13 cellular contexts compared by ENCODE assay signal in the genomic region with DNA sequence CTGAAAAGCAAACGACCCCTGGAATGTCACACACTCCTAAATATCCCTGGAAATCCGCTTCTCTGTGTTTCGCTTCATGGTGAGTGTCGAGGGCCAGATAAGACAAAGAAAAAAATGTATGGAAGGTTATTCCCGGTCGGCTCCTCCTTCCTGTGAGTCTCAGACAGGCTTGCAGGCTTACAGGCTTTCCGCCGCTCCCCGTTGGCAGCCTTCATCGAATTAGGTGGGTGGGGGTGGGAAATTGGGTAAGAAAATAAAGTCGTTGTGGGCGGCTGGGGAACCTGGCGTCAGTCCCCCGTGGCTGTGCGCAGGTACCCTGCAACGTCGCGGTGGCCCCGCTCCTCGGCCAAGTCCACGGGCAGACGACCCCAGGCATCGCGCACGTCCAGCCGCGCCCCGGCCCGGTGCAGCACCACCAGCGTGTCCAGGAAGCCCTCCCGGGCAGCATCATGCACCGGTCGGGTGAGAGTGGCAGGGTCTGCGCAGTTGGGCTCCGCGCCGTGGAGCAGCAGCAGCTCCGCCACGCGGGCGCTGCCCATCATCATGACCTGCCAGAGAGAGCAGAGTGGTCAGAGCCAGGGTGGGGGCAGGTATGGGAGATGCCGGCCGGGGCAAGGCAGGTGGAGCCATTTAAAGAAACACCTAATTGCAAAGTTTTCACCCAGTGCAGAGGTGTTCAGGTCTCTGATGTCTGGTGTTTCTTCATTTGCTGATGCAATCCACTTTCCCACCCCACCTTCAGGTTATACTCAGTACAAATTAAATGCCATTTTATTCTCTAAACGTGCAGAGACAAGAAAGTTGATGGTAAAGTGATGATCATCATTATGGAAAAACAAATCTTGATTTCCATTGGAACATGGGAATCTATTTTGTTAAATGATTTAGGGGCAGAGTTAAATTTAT. TPM values are rescaled to one million over a fixed set of nuclear protein-coding genes. Genes with fewer than 3 reads are reported as not detected.
DNase-seq lines count a peak whose midpoint lies in the region; ATAC-seq, FAIRE-seq and TF ChIP-seq lines count a peak whose summit lies in the region.
"Had no signal": no experiment of that assay in that cellular context is flagged by ENCODE, and none has a peak within 500 bp of the region (broad histone marks: within the 10 kb centered on the region; RNA-seq: fewer than 3 reads in every experiment).

No MANE protein-coding gene starts in this region.

- H3K27ac ChIP-seq in keratinocyte (ENCODE audit: control insufficient read depth, insufficient read depth, low read length): peak overlapping the region; percentile 32
- H3K27ac ChIP-seq in transverse colon: no peak overlapping the region
- H3K27ac ChIP-seq: SK-N-MC, thyroid gland had no signal

- peak; percentile 66 for FAIRE-seq in keratinocyte (lab: Jason Lieb, UNC)

- TF ChIP-seq CTCF in natural killer cell (IDR thresholded peaks at IDR 0.05): no peak
- no peak for TF ChIP-seq CTCF in brain (conservative IDR thresholded peaks at IDR 0.05)
- no peak for TF ChIP-seq CTCF in keratinocyte (optimal IDR thresholded peaks at IDR 0.05 in 1 of 3, IDR thresholded peaks at IDR 0.05 in 1 of 3, conservative IDR thresholded peaks at IDR 0.05 in 1 of 3; ENCODE audit: extremely low read depth in 1 of 3, insufficient read depth in 2 of 3, low read length in 3 of 3)
- TF ChIP-seq CTCF in type B pancreatic cell (conservative IDR thresholded peaks at IDR 0.05): no peak
- no peak for TF ChIP-seq CTCF in transverse colon (IDR thresholded peaks at IDR 0.05)

- H3K9me1 ChIP-seq in keratinocyte (ENCODE audit: control insufficient read depth, extremely low read depth, insufficient read depth, low read length): no peaks in the 10 kb centered on the region

- H3K4me1 ChIP-seq in keratinocyte (ENCODE audit: control insufficient read depth, extremely low read depth, insufficient read depth, low read length) (peaks cover 13% of the 10 kb centered on the region), transverse colon (peaks cover 0 to 33% (median 7%) of the 10 kb centered on the region in 4 donors)

- peak overlapping the region; percentile 37 for H3K4me3 Mint-ChIP-seq in natural killer cell treated with Interleukin-12 subunit alpha and Interleukin-12 subunit beta and Interleukin-15 and Interleukin-18, amount 100 ng/mL, for 72 hours
- no peak overlapping the region for H3K4me3 Mint-ChIP-seq in natural killer cell
- peak overlapping the region; percentile 40 to 75 (median 66) for H3K4me3 Mint-ChIP-seq in brain
- H3K4me3 Mint-ChIP-seq in type B pancreatic cell: peak overlapping the region; percentile 77
- H3K4me3 Mint-ChIP-seq: CD8-positive, alpha-beta T cell had no signal

- no peaks in the 10 kb centered on the region for H3K9me3 ChIP-seq in keratinocyte (ENCODE audit: control insufficient read depth, low read depth, low read length)
- no peaks in the 10 kb centered on the region for H3K9me3 ChIP-seq in transverse colon
- H3K9me3 ChIP-seq: thyroid gland had no signal

- in situ Hi-C loops in transverse colon (cut with MboI; ENCODE audit: low pct_ligation_motif_present in 1 of 4, low pct_unique_long_range_greater_than_20kb in 1 of 4, low sequenced_read_pairs in 3 of 4): loop anchor here (10.0 to 25.0 kb wide), 3 partner anchors 191 to 231 kb away; partner anchors contain the start of gene MTAP (in 2 of the 4)

- no peak for DNase-seq in natural killer cell treated with Interleukin-12 subunit alpha and Interleukin-12 subunit beta and Interleukin-15 and Interleukin-18, amount 100 ng/mL, for 72 hours (ENCODE audit: low spot score)
- DNase-seq in natural killer cell (no peak), keratinocyte (ENCODE audit: low read depth, low spot score) (no peak), type B pancreatic cell (ENCODE audit: extremely low spot score, unreplicated experiment) (peak; percentile 63), COLO668 (lab: John Stamatoyannopoulos, UW; ENCODE audit: unreplicated experiment) (no peak), transverse colon (no peak), NCI-H1694 treated with DMSO at 0.1 percent for 48 hours (lab: John Stamatoyannopoulos, UW) (no peak)
- DNase-seq: HCEC 1CT, NCI-H2171, thyroid gland had no signal

- H3K9ac ChIP-seq in keratinocyte (ENCODE audit: control insufficient read depth, extremely low read depth, insufficient read depth, low read length): peak overlapping the region; percentile 49

- peak overlapping the region; percentile 68 for H3K4me2 ChIP-seq in keratinocyte (ENCODE audit: control insufficient read depth, extremely low read depth, insufficient read depth, low read depth, low read length)

- H3K4me3 ChIP-seq in keratinocyte (ENCODE audit: control insufficient read depth in 2 of 3, extremely low read depth in 1 of 3, insufficient read depth in 2 of 3, low read depth in 1 of 3, low read length in 3 of 3) (peak overlapping the region; percentile 45 to 84 (median 65)), transverse colon (peak overlapping the region in 2 of 4 donors; percentile 65 to 76)
- H3K4me3 ChIP-seq: SK-N-MC, thyroid gland had no signal

- no peaks in the 10 kb centered on the region for H4K20me1 ChIP-seq in keratinocyte (ENCODE audit: control insufficient read depth, extremely low read depth, insufficient read depth, low read length)

- 11 to 57% methylated on average over 3 to 26 of the region's 44 CpGs for WGBS in transverse colon (ENCODE audit: low coverage in 1 of 2), 2 donors

- no peak for TF ChIP-seq EP300 in transverse colon (IDR thresholded peaks at IDR 0.05; ENCODE audit: low read depth)

- dilution Hi-C loops in keratinocyte (cut with MboI; ENCODE audit: extremely low pct_ligation_motif_present, low sequenced_read_pairs): no loop called here

- peaks cover 24% of the 10 kb centered on the region for H3K79me2 ChIP-seq in keratinocyte (ENCODE audit: control insufficient read depth, insufficient read depth, low read length)

- H2AFZ ChIP-seq in keratinocyte (ENCODE audit: control insufficient read depth, low read length): peak overlapping the region; percentile 20

- H3K9me3 Mint-ChIP-seq in natural killer cell treated with Interleukin-12 subunit alpha and Interleukin-12 subunit beta and Interleukin-15 and Interleukin-18, amount 100 ng/mL, for 72 hours: no peaks in the 10 kb centered on the region
- H3K9me3 Mint-ChIP-seq in natural killer cell: no peaks in the 10 kb centered on the region
- H3K9me3 Mint-ChIP-seq in brain: peaks cover 0 to 9% (median 3%) of the 10 kb centered on the region in 5 experiments
- H3K9me3 Mint-ChIP-seq in type B pancreatic cell: no peaks in the 10 kb centered on the region
- H3K9me3 Mint-ChIP-seq: CD8-positive, alpha-beta T cell had no signal

- intact Hi-C loops in natural killer cell (cut with micrococcal nuclease): loop anchor here (5.0 kb wide), 1 partner anchor 39 kb away; no protein-coding TSS in a partner anchor
- intact Hi-C loops in transverse colon (cut with DNase I; ENCODE audit: low total_unique reads): no loop called here

- peaks cover 18 to 21% of the 10 kb centered on the region in 2 donors for H3K4me1 Mint-ChIP-seq in natural killer cell treated with Interleukin-12 subunit alpha and Interleukin-12 subunit beta and Interleukin-15 and Interleukin-18, amount 100 ng/mL, for 72 hours (ENCODE audit: low read depth in 2 of 2)
- peaks cover 21 to 32% of the 10 kb centered on the region in 2 donors for H3K4me1 Mint-ChIP-seq in natural killer cell
- peaks cover 19% of the 10 kb centered on the region for H3K4me1 Mint-ChIP-seq in brain
- peaks cover 4% of the 10 kb centered on the region for H3K4me1 Mint-ChIP-seq in type B pancreatic cell (ENCODE audit: unreplicated experiment)

- H3K27me3 Mint-ChIP-seq in natural killer cell treated with Interleukin-12 subunit alpha and Interleukin-12 subunit beta and Interleukin-15 and Interleukin-18, amount 100 ng/mL, for 72 hours: peaks cover 35 to 49% of the 10 kb centered on the region in 2 donors
- H3K27me3 Mint-ChIP-seq in natural killer cell (ENCODE audit: low read depth in 2 of 2): peaks cover 49 to 54% of the 10 kb centered on the region in 2 donors
- H3K27me3 Mint-ChIP-seq in brain: peaks cover 99% of the 10 kb centered on the region
- H3K27me3 Mint-ChIP-seq in type B pancreatic cell: peaks cover 86% of the 10 kb centered on the region

- peaks cover 0 to 2% of the 10 kb centered on the region in 2 experiments for H3K36me3 ChIP-seq in keratinocyte (ENCODE audit: control insufficient read depth in 2 of 2, extremely low read depth in 1 of 2, insufficient read depth in 2 of 2, low read length in 2 of 2)
- peaks cover 0 to 7% (median 0%) of the 10 kb centered on the region in 4 donors for H3K36me3 ChIP-seq in transverse colon
- H3K36me3 ChIP-seq: thyroid gland had no signal

- no peak for ATAC-seq in natural killer cell treated with Interleukin-12 subunit alpha and Interleukin-12 subunit beta and Interleukin-15 and Interleukin-18, amount 100 ng/mL, for 72 hours
- ATAC-seq in natural killer cell: no peak
- ATAC-seq: CD8-positive, alpha-beta T cell had no signal

- H3K27me3 ChIP-seq in keratinocyte (ENCODE audit: control insufficient read depth, extremely low read depth, insufficient read depth, low read length) (no peaks in the 10 kb centered on the region), transverse colon (peaks cover 81% of the 10 kb centered on the region)

- H3K27ac Mint-ChIP-seq in natural killer cell treated with Interleukin-12 subunit alpha and Interleukin-12 subunit beta and Interleukin-15 and Interleukin-18, amount 100 ng/mL, for 72 hours: no peak overlapping the region
- H3K27ac Mint-ChIP-seq in natural killer cell: no peak overlapping the region
- no peak overlapping the region for H3K27ac Mint-ChIP-seq in brain
- peak overlapping the region; percentile 59 for H3K27ac Mint-ChIP-seq in type B pancreatic cell
- H3K27ac Mint-ChIP-seq: CD8-positive, alpha-beta T cell had no signal

- no peak for TF ChIP-seq POLR2A in transverse colon (IDR thresholded peaks at IDR 0.05)

- peaks cover 8% of the 10 kb centered on the region for H3K36me3 Mint-ChIP-seq in natural killer cell treated with Interleukin-12 subunit alpha and Interleukin-12 subunit beta and Interleukin-15 and Interleukin-18, amount 100 ng/mL, for 72 hours
- no peaks in the 10 kb centered on the region for H3K36me3 Mint-ChIP-seq in natural killer cell
- no peaks in the 10 kb centered on the region for H3K36me3 Mint-ChIP-seq in brain
- H3K36me3 Mint-ChIP-seq in type B pancreatic cell: no peaks in the 10 kb centered on the region
- H3K36me3 Mint-ChIP-seq: CD8-positive, alpha-beta T cell had no signal

RNA-seq across cellular contexts. Expression of gene CDKN2B, which starts 3.2 kb away (rescaled TPM):
- total RNA-seq in natural killer cell treated with Interleukin-12 subunit alpha and Interleukin-12 subunit beta and Interleukin-15 and Interleukin-18, amount 100 ng/mL, for 72 hours: 1 to 10 TPM; 1.6 to 5.0 TPM
- under 1 TPM in 2 of 3 donors, not detected in 1; 0.16 to 0.30 TPM for total RNA-seq in natural killer cell
- polyA plus RNA-seq in brain (ENCODE audit: insufficient read depth, low read depth, low replicate concordance): 8.9 TPM
- polyA plus RNA-seq in keratinocyte: 17.9 to 34.3 TPM (median 19.9 TPM) in 3 replicates
- 48.0 TPM for polyA plus RNA-seq in keratinocyte (2011; ENCODE audit: low read depth)
- 19.5 and 25.4 TPM in 2 replicates for polyA plus RNA-seq in keratinocyte (2011; cell fraction: cytosol; rRNA removed)
- 70.7 and 78.3 TPM in 2 replicates for polyA plus RNA-seq in keratinocyte (2011; cell fraction: nucleus; rRNA removed)
- polyA plus RNA-seq in keratinocyte (2012; ENCODE audit: low replicate concordance): 15.3 and 67.4 TPM in 2 replicates
- 5.9 to 22.6 TPM (median 17.3 TPM) in 3 replicates for polyA minus RNA-seq in keratinocyte
- polyA minus RNA-seq in keratinocyte (2011; cell fraction: cytosol; rRNA and poly(A)+ RNA removed): 22.6 TPM
- 29.0 and 38.3 TPM in 2 replicates for polyA minus RNA-seq in keratinocyte (2011; cell fraction: nucleus; rRNA and poly(A)+ RNA removed)
- total RNA-seq in type B pancreatic cell (ENCODE audit: low replicate concordance): 18.4 and 64.0 TPM in 2 replicates
- 100 to 1,000 TPM in 3 of 4 donors, 10 to 100 TPM in 1; 36.8 to 430 (median 265) TPM for total RNA-seq in transverse colon
- total RNA-seq: CD8-positive, alpha-beta T cell had no signal

RNA-seq across cellular contexts. Expression of gene CDKN2B-AS1, which starts 11.4 kb away (rescaled TPM):
- total RNA-seq in natural killer cell treated with Interleukin-12 subunit alpha and Interleukin-12 subunit beta and Interleukin-15 and Interleukin-18, amount 100 ng/mL, for 72 hours: 1 to 10 TPM; 2.0 to 2.4 TPM
- total RNA-seq in natural killer cell (1 to 10 TPM; 2.6 to 4.3 (median 3.1) TPM), type B pancreatic cell (ENCODE audit: low replicate concordance) (0.58 and 1.5 TPM in 2 replicates), transverse colon (100 to 1,000 TPM in 1 of 4 donors, 10 to 100 TPM in 2, under 1 TPM in 1; 1.00 to 152 (median 46.0) TPM)
- polyA plus RNA-seq in brain (ENCODE audit: insufficient read depth, low read depth, low replicate concordance) (6.9 TPM), keratinocyte (0.61 to 1.4 TPM (median 1.1 TPM) in 3 replicates)
- polyA plus RNA-seq in keratinocyte (2011; ENCODE audit: low read depth): 0.47 TPM
- polyA plus RNA-seq in keratinocyte (2011; cell fraction: cytosol; rRNA removed): 0.35 and 0.73 TPM in 2 replicates
- 1.9 and 2.1 TPM in 2 replicates for polyA plus RNA-seq in keratinocyte (2011; cell fraction: nucleus; rRNA removed)
- polyA plus RNA-seq in keratinocyte (2012; ENCODE audit: low replicate concordance): 0.33 and 0.52 TPM in 2 replicates
- 1.4 to 2.5 TPM in 2 of 3 replicates, not detected in the other for polyA minus RNA-seq in keratinocyte
- not detected for polyA minus RNA-seq in keratinocyte (2011; cell fraction: cytosol; rRNA and poly(A)+ RNA removed)
- 2.3 and 5.0 TPM in 2 replicates for polyA minus RNA-seq in keratinocyte (2011; cell fraction: nucleus; rRNA and poly(A)+ RNA removed)

RNA-seq across cellular contexts. Expression of gene CDKN2A, which starts 11.8 kb away (rescaled TPM):
- 10 to 100 TPM in 1 of 2 donors, 1 to 10 TPM in 1; 3.9 to 15.7 TPM for total RNA-seq in natural killer cell treated with Interleukin-12 subunit alpha and Interleukin-12 subunit beta and Interleukin-15 and Interleukin-18, amount 100 ng/mL, for 72 hours
- total RNA-seq in natural killer cell (1 to 10 TPM; 3.5 to 7.7 (median 3.8) TPM), type B pancreatic cell (ENCODE audit: low replicate concordance) (1.8 and 9.0 TPM in 2 replicates), transverse colon (1 to 10 TPM in 2 of 4 donors, not detected in 2; 2.2 to 8.6 TPM)
- polyA plus RNA-seq in brain (ENCODE audit: insufficient read depth, low read depth, low replicate concordance) (173 TPM), keratinocyte (65.1 to 125 TPM (median 65.3 TPM) in 3 replicates)
- polyA plus RNA-seq in keratinocyte (2011; ENCODE audit: low read depth): 6.5 TPM
- 80.4 and 163 TPM in 2 replicates for polyA plus RNA-seq in keratinocyte (2011; cell fraction: cytosol; rRNA removed)
- 46.8 and 77.8 TPM in 2 replicates for polyA plus RNA-seq in keratinocyte (2011; cell fraction: nucleus; rRNA removed)
- 48.9 and 98.0 TPM in 2 replicates for polyA plus RNA-seq in keratinocyte (2012; ENCODE audit: low replicate concordance)
- 7.4 to 19.5 TPM (median 14.6 TPM) in 3 replicates for polyA minus RNA-seq in keratinocyte
- polyA minus RNA-seq in keratinocyte (2011; cell fraction: cytosol; rRNA and poly(A)+ RNA removed): 207 TPM
- polyA minus RNA-seq in keratinocyte (2011; cell fraction: nucleus; rRNA and poly(A)+ RNA removed): 23.7 and 31.8 TPM in 2 replicates
